Comparison of ENCODE assay signal across 8 cellular contexts in genomic region chr11:63681208-63682044, GRCh38. TPM values are rescaled to one million over a fixed set of nuclear protein-coding genes. Genes with fewer than 3 reads are reported as not detected.
DNase-seq lines count a peak whose midpoint lies in the region; ATAC-seq, FAIRE-seq and TF ChIP-seq lines count a peak whose summit lies in the region.

TSS of gene RTN3 (plus strand) at chr11:63681500. CDS start at chr11:63681637, 137 bp downstream.

- H3K4me1 ChIP-seq in Loucy (ENCODE audit: insufficient read depth, low read length, poor library complexity, severe bottlenecking), result peaks cover 34% of the 10 kb centered on the region

- peak; percentile 92 for FAIRE-seq in H54 (lab: Jason Lieb, UNC)

- no peaks in the 10 kb centered on the region for H3F3A ChIP-seq in Loucy (ENCODE audit: low read depth)

- H3K4me2 ChIP-seq in Loucy (ENCODE audit: low read depth, low read length, poor library complexity, severe bottlenecking), result peak within 1 kb of the TSS; percentile 99

- H3K4me3 Mint-ChIP-seq in natural killer cell treated with Interleukin-12 subunit alpha and Interleukin-12 subunit beta and Interleukin-15 and Interleukin-18, amount 100 ng/mL, for 72 hours, result peak within 1 kb of the TSS; percentile 94

- H3K27me3 ChIP-seq in Loucy (ENCODE audit: insufficient read depth, low read length, poor library complexity, severe bottlenecking), result no peaks in the 10 kb centered on the region

- no peaks in the 10 kb centered on the region for H3K36me3 ChIP-seq in Loucy (ENCODE audit: insufficient read depth, low read length)

- peak within 1 kb of the TSS; percentile 89 for H2AFZ ChIP-seq in Loucy (ENCODE audit: low read length)

- no peaks in the 10 kb centered on the region for H3K9me3 ChIP-seq in Loucy (ENCODE audit: insufficient read depth, low read depth, low read length)

- H3K36me3 Mint-ChIP-seq in natural killer cell treated with Interleukin-12 subunit alpha and Interleukin-12 subunit beta and Interleukin-15 and Interleukin-18, amount 100 ng/mL, for 72 hours, result no peaks in the 10 kb centered on the region

- peak; percentile 98 for DNase-seq in EL
- peak; percentile 96 for DNase-seq in H54 (ENCODE audit: insufficient read length, low spot score)
- peak; percentile 99 for DNase-seq in activated T-helper 9 cell treated with anti-CD3 and anti-CD28 coated beads, Interleukin-2, amount 50 U/mL, for 16 hours (ENCODE audit: low read depth)
- peak; percentile 99 for DNase-seq in fibroblast of pulmonary artery (ENCODE audit: low read depth)
- DNase-seq in natural killer cell treated with Interleukin-12 subunit alpha and Interleukin-12 subunit beta and Interleukin-15 and Interleukin-18, amount 100 ng/mL, for 72 hours (ENCODE audit: low spot score), result peak; percentile 99
- DNase-seq in stimulated activated naive CD8-positive, alpha-beta T cell treated with anti-CD3 and anti-CD28 coated beads, Interleukin-15, Interleukin-2, amounts not matched to agents 100 U/mL and 50 U/mL, for 24 hours, result peak; percentile 99

- H3K9ac ChIP-seq in Loucy (ENCODE audit: low read depth, low read length, poor library complexity, severe bottlenecking), result peak within 1 kb of the TSS; percentile 83

- H3K27ac Mint-ChIP-seq in natural killer cell treated with Interleukin-12 subunit alpha and Interleukin-12 subunit beta and Interleukin-15 and Interleukin-18, amount 100 ng/mL, for 72 hours, result peak within 1 kb of the TSS; percentile 75 to 78

- H3K27me3 Mint-ChIP-seq in natural killer cell treated with Interleukin-12 subunit alpha and Interleukin-12 subunit beta and Interleukin-15 and Interleukin-18, amount 100 ng/mL, for 72 hours, result no peaks in the 10 kb centered on the region

- TF ChIP-seq CTCF in Loucy (conservative IDR thresholded peaks at IDR 0.05; ENCODE audit: low read length) (no peak), fibroblast of pulmonary artery (IDR thresholded peaks at IDR 0.05; ENCODE audit: low read length, missing control alignments) (no peak)

- peak within 1 kb of the TSS; percentile 93 for H3K4me3 ChIP-seq in Loucy (ENCODE audit: low read length, poor library complexity, severe bottlenecking)
- H3K4me3 ChIP-seq in fibroblast of pulmonary artery (replicated peaks; ENCODE audit: low read depth, low read length), result peak within 1 kb of the TSS; percentile 93

- TF ChIP-seq POLR2A in H54 (IDR thresholded peaks at IDR 0.05; ENCODE audit: low read depth, low read length) (peak; percentile 91), Raji (IDR thresholded peaks at IDR 0.05; ENCODE audit: insufficient read depth, low read depth, low read length) (peak; percentile 96)

- H3K9me3 Mint-ChIP-seq in natural killer cell treated with Interleukin-12 subunit alpha and Interleukin-12 subunit beta and Interleukin-15 and Interleukin-18, amount 100 ng/mL, for 72 hours, result no peaks in the 10 kb centered on the region

- H4K20me1 ChIP-seq in Loucy (ENCODE audit: insufficient read depth, low read length, poor library complexity, severe bottlenecking), result peaks cover 29% of the 10 kb centered on the region

- peak; percentile 97 for ATAC-seq in natural killer cell treated with Interleukin-12 subunit alpha and Interleukin-12 subunit beta and Interleukin-15 and Interleukin-18, amount 100 ng/mL, for 72 hours
- ATAC-seq in stimulated activated naive CD8-positive, alpha-beta T cell treated with anti-CD3 and anti-CD28 coated beads, Interleukin-15, Interleukin-2, amounts not matched to agents 100 U/mL and 50 U/mL, for 24 hours, result peak; percentile 95

- peaks cover 24 to 30% of the 10 kb centered on the region in 2 donors for H3K4me1 Mint-ChIP-seq in natural killer cell treated with Interleukin-12 subunit alpha and Interleukin-12 subunit beta and Interleukin-15 and Interleukin-18, amount 100 ng/mL, for 72 hours (ENCODE audit: low read depth in 2 of 2)

- peaks cover 47% of the 10 kb centered on the region for H3K79me2 ChIP-seq in Loucy (ENCODE audit: insufficient read depth, low read length)

- no peaks in the 10 kb centered on the region for H3K9me2 ChIP-seq in Loucy (replicated peaks; ENCODE audit: low read depth, low read length)

RNA-seq across cellular contexts. Expression of gene RTN3, which starts in this region (rescaled TPM):
- total RNA-seq in natural killer cell treated with Interleukin-12 subunit alpha and Interleukin-12 subunit beta and Interleukin-15 and Interleukin-18, amount 100 ng/mL, for 72 hours, result 10 to 100 TPM; 52.3 to 55.3 TPM

Comparison
In these comparisons a context has a peak if more than half of its experiments do, and no peak if none do; other contexts are left out.
1. Peak in every context shown above with its lines: DNase-seq, ATAC-seq and H3K4me3 ChIP-seq.